ENCODE assay signal across 24 cellular contexts in genomic region chr9:132391446-132391845, GRCh38. TPM values are rescaled to one million over a fixed set of nuclear protein-coding genes. Genes with fewer than 3 reads are reported as not detected.
DNase-seq lines count a peak whose midpoint lies in the region; ATAC-seq, FAIRE-seq and TF ChIP-seq lines count a peak whose summit lies in the region.
"Had no signal": no experiment of that assay in that cellular context is flagged by ENCODE, and none has a peak within 500 bp of the region (broad histone marks: within the 10 kb centered on the region; RNA-seq: fewer than 3 reads in every experiment).

No MANE protein-coding gene starts in this region.

- no peaks in the 10 kb centered on the region for H3K79me2 ChIP-seq in HepG2 (ENCODE audit: insufficient read depth, low read length)

- TF ChIP-seq CTCF in HepG2 (CRISPR knock-in tag; IDR thresholded peaks at IDR 0.05) (no peak), right lobe of liver (IDR thresholded peaks at IDR 0.05) (no peak)

- H3K9me3 ChIP-seq in HepG2 (ENCODE audit: low read length) (no peaks in the 10 kb centered on the region), right lobe of liver (no peaks in the 10 kb centered on the region)
- H3K9me3 ChIP-seq: A549 had no signal

- H3K4me3 ChIP-seq in HepG2 (replicated peaks in 1 of 3; ENCODE audit: insufficient read depth in 1 of 3, low read depth in 2 of 3, low read length in 3 of 3) (no peak overlapping the region), right lobe of liver (no peak overlapping the region), H7 (ENCODE audit: insufficient read depth, low read depth, low read length) (no peak overlapping the region)
- H3K4me3 ChIP-seq: A549, GM23338 had no signal

- H4K20me1 ChIP-seq in HepG2 (ENCODE audit: insufficient read depth, low read length) = no peaks in the 10 kb centered on the region

- H3K36me3 Mint-ChIP-seq in activated naive CD4-positive, alpha-beta T cell treated with anti-CD3 and anti-CD28 coated beads, Interleukin-2, amount 10 ng/mL, durations not matched to agents 7 days and 5 days = peaks cover 68% of the 10 kb centered on the region
- H3K36me3 Mint-ChIP-seq in memory B cell = peaks cover 40% of the 10 kb centered on the region

- no peak overlapping the region for H3K9ac ChIP-seq in HepG2 (ENCODE audit: insufficient read depth, low read depth, low read length)

- H3K4me2 ChIP-seq in HepG2 (ENCODE audit: low read depth, low read length) = no peak overlapping the region
- H3K4me2 ChIP-seq: A549, GM23338 had no signal

- no peak for FAIRE-seq in HepG2 (lab: Jason Lieb, UNC)
- FAIRE-seq: A549, GM12892, GM18507, H54 had no signal

- no peak overlapping the region for H3K4me3 Mint-ChIP-seq in activated naive CD4-positive, alpha-beta T cell treated with anti-CD3 and anti-CD28 coated beads, Interleukin-2, amount 10 ng/mL, durations not matched to agents 7 days and 5 days
- no peak overlapping the region for H3K4me3 Mint-ChIP-seq in memory B cell
- H3K4me3 Mint-ChIP-seq: CD4-positive, alpha-beta T cell; GM23338; HFFc6 had no signal

- H3K27ac ChIP-seq in HepG2 (ENCODE audit: extremely low read length, insufficient read depth, low read length) (no peak overlapping the region), right lobe of liver (no peak overlapping the region)
- H3K27ac ChIP-seq: 22Rv1, A549, C4-2B had no signal

- no peak for TF ChIP-seq RAD21 in HepG2 (CRISPR knock-in tag; IDR thresholded peaks at IDR 0.05)

- CTCF ChIA-PET in activated naive CD4-positive, alpha-beta T cell treated with anti-CD3 and anti-CD28 coated beads, Interleukin-2, amount 10 ng/mL, durations not matched to agents 7 days and 5 days (lab: Charles Lee) = interaction anchor here (0.6 kb wide), 1 partner anchor 1394 kb away, joined by 3 read pairs; no protein-coding TSS in a partner anchor
- CTCF ChIA-PET in HepG2 (lab: Yijun Ruan, JAX; ENCODE audit: low intra/inter-chr PET ratio, low total read pairs) = no interaction called here

- in situ Hi-C loops in HepG2 (cut with HindIII; ENCODE audit: extremely low pct_ligation_motif_present, low pct_unique_long_range_greater_than_20kb) = no loop called here

- no peak for DNase-seq in activated naive CD4-positive, alpha-beta T cell treated with anti-CD3 and anti-CD28 coated beads, Interleukin-2, amount 10 ng/mL, durations not matched to agents 7 days and 5 days
- no peak for DNase-seq in activated naive CD4-positive, alpha-beta T cell treated with anti-CD3 and anti-CD28 coated beads, Interleukin-2, amount 50 U/mL, for 16 hours
- DNase-seq in HepG2 (ENCODE audit: low spot score) (no peak), right lobe of liver (no peak), memory B cell (ENCODE audit: low spot score in 2 of 2) (no peak), H7 (no peak)
- DNase-seq: AML-193; CD4-positive, alpha-beta T cell; DMS153; DMS79; GDM1; HFFc6 had no signal

- no peak for ATAC-seq in HepG2
- no peak for ATAC-seq in right lobe of liver
- ATAC-seq in memory B cell (ENCODE audit: low read depth) = no peak
- no peak for ATAC-seq in GM19023 (IDR thresholded peaks at IDR 0.05; ENCODE audit: unreplicated experiment)
- ATAC-seq in HG02938 (IDR thresholded peaks at IDR 0.05; ENCODE audit: unreplicated experiment) = no peak
- ATAC-seq: A549, GM23338, HCT116 had no signal

- H3K27ac Mint-ChIP-seq in activated naive CD4-positive, alpha-beta T cell treated with anti-CD3 and anti-CD28 coated beads, Interleukin-2, amount 10 ng/mL, durations not matched to agents 7 days and 5 days = peak overlapping the region; percentile 19
- peak overlapping the region; percentile 15 for H3K27ac Mint-ChIP-seq in memory B cell
- H3K27ac Mint-ChIP-seq: CD4-positive, alpha-beta T cell; GM23338; HFFc6 had no signal

- intact Hi-C loops in HepG2 (cut with micrococcal nuclease; ENCODE audit: unreplicated experiment) (no loop called here), right lobe of liver (cut with DNase I) (no loop called here)

- WGBS in HepG2 (ENCODE audit: low lambda C conversion rate) = 97% methylated on average over 10 of the region's 10 CpGs
- 94% methylated on average over 3 of the region's 10 CpGs for WGBS in right lobe of liver (ENCODE audit: insufficient coverage, low coverage, low lambda C conversion rate, missing lambda C conversion rate)

- H3K4me1 Mint-ChIP-seq in activated naive CD4-positive, alpha-beta T cell treated with anti-CD3 and anti-CD28 coated beads, Interleukin-2, amount 10 ng/mL, durations not matched to agents 7 days and 5 days = no peaks in the 10 kb centered on the region
- peaks cover 3% of the 10 kb centered on the region for H3K4me1 Mint-ChIP-seq in memory B cell
- H3K4me1 Mint-ChIP-seq: GM23338 had no signal

- TF ChIP-seq POLR2A in HepG2 (IDR thresholded peaks at IDR 0.05; ENCODE audit: insufficient read depth in 1 of 2, low read depth in 2 of 2, low read length in 2 of 2) (no peak), right lobe of liver (IDR thresholded peaks at IDR 0.05) (no peak)

- H3K27me3 Mint-ChIP-seq in activated naive CD4-positive, alpha-beta T cell treated with anti-CD3 and anti-CD28 coated beads, Interleukin-2, amount 10 ng/mL, durations not matched to agents 7 days and 5 days = no peaks in the 10 kb centered on the region
- H3K27me3 Mint-ChIP-seq in memory B cell = no peaks in the 10 kb centered on the region
- H3K27me3 Mint-ChIP-seq: CD4-positive, alpha-beta T cell had no signal

- H2AFZ ChIP-seq in HepG2 (ENCODE audit: low read length) = no peak overlapping the region
- H2AFZ ChIP-seq: GM23338 had no signal

- H3K36me3 ChIP-seq in HepG2 (replicated peaks in 1 of 2; ENCODE audit: control insufficient read depth in 1 of 2, insufficient read depth in 2 of 2, low read length in 2 of 2) = peaks cover 23 to 61% of the 10 kb centered on the region in 2 experiments
- H3K36me3 ChIP-seq in right lobe of liver = peaks cover 0 to 75% (median 38%) of the 10 kb centered on the region in 4 donors
- H3K36me3 ChIP-seq in H7 (replicated peaks; ENCODE audit: control insufficient read depth, insufficient read depth, low read length) = peaks cover 38% of the 10 kb centered on the region

- POLR2A ChIA-PET in HepG2 (lab: Yijun Ruan, JAX) = no interaction called here

- H3K9me3 Mint-ChIP-seq in activated naive CD4-positive, alpha-beta T cell treated with anti-CD3 and anti-CD28 coated beads, Interleukin-2, amount 10 ng/mL, durations not matched to agents 7 days and 5 days = no peaks in the 10 kb centered on the region
- no peaks in the 10 kb centered on the region for H3K9me3 Mint-ChIP-seq in memory B cell
- H3K9me3 Mint-ChIP-seq: CD4-positive, alpha-beta T cell; GM23338; HFFc6 had no signal

- H3K27me3 ChIP-seq in HepG2 (ENCODE audit: control insufficient read depth in 1 of 2, insufficient read depth in 2 of 2, low read length in 2 of 2) (no peaks in the 10 kb centered on the region), right lobe of liver (no peaks in the 10 kb centered on the region), H7 (ENCODE audit: control insufficient read depth, insufficient read depth, low read length) (no peaks in the 10 kb centered on the region)

- no peaks in the 10 kb centered on the region for H3K4me1 ChIP-seq in HepG2 (ENCODE audit: insufficient read depth, low read length)
- H3K4me1 ChIP-seq in right lobe of liver = no peaks in the 10 kb centered on the region
- H3K4me1 ChIP-seq: A549 had no signal

- TF ChIP-seq EP300 in HepG2 (IDR thresholded peaks at IDR 0.05; ENCODE audit: low read depth in 2 of 2, low read length in 2 of 2) = no peak
- TF ChIP-seq EP300 in HepG2 (CRISPR knock-in tag; IDR thresholded peaks at IDR 0.05; ENCODE audit: borderline replicate concordance) = no peak

- BruUV-seq in HepG2 (replicated peaks; lab: Mats Ljungman, UMichigan) = no TSS peak

RNA-seq across cellular contexts. Expression of gene TTF1, which starts 15.2 kb away (rescaled TPM):
- total RNA-seq in HepG2 (2016; rRNA removed; fragmentation: Illumina TruSeq; extraction: Trizol) (9.8 and 11.8 TPM in 2 replicates), right lobe of liver (1 to 10 TPM; 2.2 to 6.0 (median 3.4) TPM)
- total RNA-seq in HepG2 (2016; cell fraction: cytosol; rRNA removed; fragmentation: Illumina TruSeq; extraction: Trizol; ENCODE audit: low read depth) = 3.2 and 3.6 TPM in 2 replicates
- total RNA-seq in HepG2 (2016; cell fraction: insoluble cytoplasmic fraction; rRNA removed; fragmentation: Illumina TruSeq; extraction: Trizol) = 10.2 and 13.0 TPM in 2 replicates
- total RNA-seq in HepG2 (2016; cell fraction: membrane; rRNA removed; fragmentation: Illumina TruSeq; extraction: Trizol) = 5.9 and 7.1 TPM in 2 replicates
- total RNA-seq in HepG2 (2016; cell fraction: nucleus; rRNA removed; fragmentation: Illumina TruSeq; extraction: Trizol) = 11.7 and 13.6 TPM in 2 replicates
- polyA plus RNA-seq in HepG2 (2011; rRNA removed) = 3.4 and 3.6 TPM in 2 replicates
- 2.5 and 3.6 TPM in 2 replicates for polyA plus RNA-seq in HepG2 (2011; cell fraction: cytosol; rRNA removed)
- polyA plus RNA-seq in HepG2 (2011; cell fraction: nucleus; rRNA removed) = 0.79 and 1.8 TPM in 2 replicates
- polyA plus RNA-seq in HepG2 (2012) = 3.6 and 6.2 TPM in 2 replicates
- 1.7 and 2.3 TPM in 2 replicates for polyA plus RNA-seq in HepG2 (2016; cell fraction: cytosol; fragmentation: Illumina TruSeq; extraction: Trizol; ENCODE audit: low read depth)
- 9.4 and 9.7 TPM in 2 replicates for polyA plus RNA-seq in HepG2 (2016; cell fraction: insoluble cytoplasmic fraction; fragmentation: Illumina TruSeq; extraction: Trizol; ENCODE audit: low read depth)
- 2.9 and 3.8 TPM in 2 replicates for polyA plus RNA-seq in HepG2 (2016; cell fraction: membrane; fragmentation: Illumina TruSeq; extraction: Trizol; ENCODE audit: low read depth)
- polyA plus RNA-seq in HepG2 (2016; cell fraction: nucleus; fragmentation: Illumina TruSeq; extraction: Trizol; ENCODE audit: insufficient read depth, low read depth) = 15.1 and 15.8 TPM in 2 replicates
- 0.24 and 1.8 TPM in 2 replicates for polyA minus RNA-seq in HepG2 (2011; rRNA and poly(A)+ RNA removed; ENCODE audit: low replicate concordance)
- polyA minus RNA-seq in HepG2 (2011; cell fraction: cytosol; rRNA and poly(A)+ RNA removed) = 1.3 and 2.3 TPM in 2 replicates
- 5.4 and 5.5 TPM in 2 replicates for polyA minus RNA-seq in HepG2 (2011; cell fraction: nucleus; rRNA and poly(A)+ RNA removed)
- 14.5 and 15.0 TPM in 2 replicates for total RNA-seq in H7 (2014; rRNA removed; shearing (Covaris generic))

RNA-seq across cellular contexts. Expression of gene CFAP77, which starts 18.6 kb away (rescaled TPM):
- total RNA-seq in HepG2 (2016; rRNA removed; fragmentation: Illumina TruSeq; extraction: Trizol) (not detected in 2 replicates), right lobe of liver (not detected)
- not detected in 2 replicates for total RNA-seq in HepG2 (2016; cell fraction: cytosol; rRNA removed; fragmentation: Illumina TruSeq; extraction: Trizol; ENCODE audit: low read depth)
- total RNA-seq in HepG2 (2016; cell fraction: insoluble cytoplasmic fraction; rRNA removed; fragmentation: Illumina TruSeq; extraction: Trizol) = not detected in 2 replicates
- not detected in 2 replicates for total RNA-seq in HepG2 (2016; cell fraction: membrane; rRNA removed; fragmentation: Illumina TruSeq; extraction: Trizol)
- not detected in 2 replicates for total RNA-seq in HepG2 (2016; cell fraction: nucleus; rRNA removed; fragmentation: Illumina TruSeq; extraction: Trizol)
- polyA plus RNA-seq in HepG2 (2011; rRNA removed) = not detected in 2 replicates
- polyA plus RNA-seq in HepG2 (2011; cell fraction: cytosol; rRNA removed) = not detected in 2 replicates
- not detected in 2 replicates for polyA plus RNA-seq in HepG2 (2011; cell fraction: nucleus; rRNA removed)
- not detected in 2 replicates for polyA plus RNA-seq in HepG2 (2012)
- not detected in 2 replicates for polyA plus RNA-seq in HepG2 (2016; cell fraction: cytosol; fragmentation: Illumina TruSeq; extraction: Trizol; ENCODE audit: low read depth)
- polyA plus RNA-seq in HepG2 (2016; cell fraction: insoluble cytoplasmic fraction; fragmentation: Illumina TruSeq; extraction: Trizol; ENCODE audit: low read depth) = not detected in 2 replicates
- not detected in 2 replicates for polyA plus RNA-seq in HepG2 (2016; cell fraction: membrane; fragmentation: Illumina TruSeq; extraction: Trizol; ENCODE audit: low read depth)
- polyA plus RNA-seq in HepG2 (2016; cell fraction: nucleus; fragmentation: Illumina TruSeq; extraction: Trizol; ENCODE audit: insufficient read depth, low read depth) = not detected in 2 replicates
- polyA minus RNA-seq in HepG2 (2011; rRNA and poly(A)+ RNA removed; ENCODE audit: low replicate concordance) = not detected in 2 replicates
- not detected in 2 replicates for polyA minus RNA-seq in HepG2 (2011; cell fraction: cytosol; rRNA and poly(A)+ RNA removed)
- not detected in 2 replicates for polyA minus RNA-seq in HepG2 (2011; cell fraction: nucleus; rRNA and poly(A)+ RNA removed)
- total RNA-seq in H7 (2014; rRNA removed; shearing (Covaris generic)) = 0.18 and 1.6 TPM in 2 replicates
- total RNA-seq: CD4-positive, alpha-beta T cell; Daoy; HFFc6 had no signal
- polyA plus RNA-seq: BJ had no signal

RNA-seq across cellular contexts. Expression of gene SETX, which starts 36.7 kb away (rescaled TPM):
- total RNA-seq in HepG2 (2016; rRNA removed; fragmentation: Illumina TruSeq; extraction: Trizol) (39.0 and 56.7 TPM in 2 replicates), right lobe of liver (10 to 100 TPM; 17.4 to 28.8 (median 25.0) TPM)
- 8.6 and 9.3 TPM in 2 replicates for total RNA-seq in HepG2 (2016; cell fraction: cytosol; rRNA removed; fragmentation: Illumina TruSeq; extraction: Trizol; ENCODE audit: low read depth)
- 37.2 and 54.1 TPM in 2 replicates for total RNA-seq in HepG2 (2016; cell fraction: insoluble cytoplasmic fraction; rRNA removed; fragmentation: Illumina TruSeq; extraction: Trizol)
- total RNA-seq in HepG2 (2016; cell fraction: membrane; rRNA removed; fragmentation: Illumina TruSeq; extraction: Trizol) = 12.9 and 15.9 TPM in 2 replicates
- total RNA-seq in HepG2 (2016; cell fraction: nucleus; rRNA removed; fragmentation: Illumina TruSeq; extraction: Trizol) = 52.9 and 55.1 TPM in 2 replicates
- polyA plus RNA-seq in HepG2 (2011; rRNA removed) = 13.1 and 13.2 TPM in 2 replicates
- 7.7 and 11.4 TPM in 2 replicates for polyA plus RNA-seq in HepG2 (2011; cell fraction: cytosol; rRNA removed)
- 10.9 and 14.6 TPM in 2 replicates for polyA plus RNA-seq in HepG2 (2011; cell fraction: nucleus; rRNA removed)
- polyA plus RNA-seq in HepG2 (2012) = 13.5 and 14.4 TPM in 2 replicates
- 0.99 and 1.2 TPM in 2 replicates for polyA plus RNA-seq in HepG2 (2016; cell fraction: cytosol; fragmentation: Illumina TruSeq; extraction: Trizol; ENCODE audit: low read depth)
- polyA plus RNA-seq in HepG2 (2016; cell fraction: insoluble cytoplasmic fraction; fragmentation: Illumina TruSeq; extraction: Trizol; ENCODE audit: low read depth) = 23.6 and 24.0 TPM in 2 replicates
- polyA plus RNA-seq in HepG2 (2016; cell fraction: membrane; fragmentation: Illumina TruSeq; extraction: Trizol; ENCODE audit: low read depth) = 3.0 and 3.2 TPM in 2 replicates
- 32.8 and 33.3 TPM in 2 replicates for polyA plus RNA-seq in HepG2 (2016; cell fraction: nucleus; fragmentation: Illumina TruSeq; extraction: Trizol; ENCODE audit: insufficient read depth, low read depth)
- polyA minus RNA-seq in HepG2 (2011; rRNA and poly(A)+ RNA removed; ENCODE audit: low replicate concordance) = 27.4 and 73.8 TPM in 2 replicates
- 21.9 and 24.4 TPM in 2 replicates for polyA minus RNA-seq in HepG2 (2011; cell fraction: cytosol; rRNA and poly(A)+ RNA removed)
- polyA minus RNA-seq in HepG2 (2011; cell fraction: nucleus; rRNA and poly(A)+ RNA removed) = 72.6 and 81.2 TPM in 2 replicates
- total RNA-seq in H7 (2014; rRNA removed; shearing (Covaris generic)) = 22.2 and 28.1 TPM in 2 replicates
